10 cellular contexts compared by ENCODE assay signal in genomic region chrX:23334536-23334870, GRCh38. TPM values are rescaled to one million over a fixed set of nuclear protein-coding genes. Genes with fewer than 3 reads are reported as not detected.
DNase-seq lines count a peak whose midpoint lies in the region; ATAC-seq and TF ChIP-seq lines count a peak whose summit lies in the region.
"Had no signal": no experiment of that assay in that cellular context is flagged by ENCODE, and none has a peak within 500 bp of the region (broad histone marks: within the 10 kb centered on the region; RNA-seq: fewer than 3 reads in every experiment).

Gene PTCHD1, plus strand, starts transcription at chrX:23334849. Its CDS starts 27 bp downstream, at chrX:23334876.

- DNase-seq in CD4-positive, CD25-positive, alpha-beta regulatory T cell: no peak
- DNase-seq in MM.1S (no peak), hepatocyte (ENCODE audit: low spot score) (no peak), amygdala (lab: John Stamatoyannopoulos, UW) (no peak), left lobe of liver (ENCODE audit: low spot score) (no peak)
- DNase-seq: DMS79 treated with DMSO at 0.1 percent for 48 hours, erythroblast had no signal

- H3K79me2 ChIP-seq in MM.1S (ENCODE audit: low read length) (no peaks in the 10 kb centered on the region), hepatocyte (no peaks in the 10 kb centered on the region)

- peaks cover 21% of the 10 kb centered on the region for H3K27me3 Mint-ChIP-seq in CD4-positive, CD25-positive, alpha-beta regulatory T cell

- no peak within 1 kb of the TSS for H3K4me3 ChIP-seq in CD4-positive, CD25-positive, alpha-beta regulatory T cell (ENCODE audit: low read depth, low read length)
- H3K4me3 ChIP-seq in MM.1S (ENCODE audit: low read length) (peak within 1 kb of the TSS; percentile 15; the same call in 1 of the 2 replicates), hepatocyte (peak within 1 kb of the TSS; percentile 55), rectal smooth muscle tissue (ENCODE audit: low read length) (peak within 1 kb of the TSS; percentile 61)

- H3K9me2 ChIP-seq in MM.1S (replicated peaks; ENCODE audit: insufficient read depth, low read length) (no peaks in the 10 kb centered on the region), hepatocyte (replicated peaks; ENCODE audit: insufficient read depth) (no peaks in the 10 kb centered on the region)

- no peaks in the 10 kb centered on the region for H3F3A ChIP-seq in MM.1S (ENCODE audit: insufficient read depth, low read length)

- no peaks in the 10 kb centered on the region for H3K36me3 Mint-ChIP-seq in CD4-positive, CD25-positive, alpha-beta regulatory T cell

- no peak for ATAC-seq in CD4-positive, CD25-positive, alpha-beta regulatory T cell (ENCODE audit: low read depth in 2 of 2)
- ATAC-seq in HG03378 (IDR thresholded peaks at IDR 0.05; ENCODE audit: unreplicated experiment) (no peak), GM21737 (IDR thresholded peaks at IDR 0.05; ENCODE audit: unreplicated experiment) (no peak), left lobe of liver (no peak)

- no peaks in the 10 kb centered on the region for H3K9me3 ChIP-seq in CD4-positive, CD25-positive, alpha-beta regulatory T cell (ENCODE audit: control insufficient read depth in 2 of 2, low read length in 2 of 2)
- H3K9me3 ChIP-seq in MM.1S (replicated peaks; ENCODE audit: insufficient read depth, low read length): no peaks in the 10 kb centered on the region
- H3K9me3 ChIP-seq in hepatocyte (ENCODE audit: low read depth): no peaks in the 10 kb centered on the region

- peak within 1 kb of the TSS in 3 of 4 donors; percentile 46 to 83 (median 52) for H3K4me3 Mint-ChIP-seq in CD4-positive, CD25-positive, alpha-beta regulatory T cell

- H2AFZ ChIP-seq in MM.1S (ENCODE audit: low read length): no peak within 1 kb of the TSS
- H2AFZ ChIP-seq in hepatocyte: peak within 1 kb of the TSS; percentile 71

- no peaks in the 10 kb centered on the region for H4K20me1 ChIP-seq in MM.1S (ENCODE audit: insufficient read depth, low read length)
- no peaks in the 10 kb centered on the region for H4K20me1 ChIP-seq in hepatocyte (ENCODE audit: insufficient read depth, poor library complexity, severe bottlenecking)

- no peaks in the 10 kb centered on the region for H3K36me3 ChIP-seq in CD4-positive, CD25-positive, alpha-beta regulatory T cell (ENCODE audit: control insufficient read depth, insufficient read depth, low read length)
- H3K36me3 ChIP-seq in MM.1S (replicated peaks; ENCODE audit: insufficient read depth, low read length) (no peaks in the 10 kb centered on the region), hepatocyte (replicated peaks; ENCODE audit: insufficient read depth, low read depth) (no peaks in the 10 kb centered on the region), rectal smooth muscle tissue (ENCODE audit: control insufficient read depth, insufficient read depth, low read length) (no peaks in the 10 kb centered on the region)

- H3K27me3 ChIP-seq in CD4-positive, CD25-positive, alpha-beta regulatory T cell (ENCODE audit: control insufficient read depth, insufficient read depth, low read length): peaks cover 3% of the 10 kb centered on the region
- H3K27me3 ChIP-seq in MM.1S (replicated peaks; ENCODE audit: insufficient read depth, low read length) (no peaks in the 10 kb centered on the region), hepatocyte (peaks cover 87% of the 10 kb centered on the region), rectal smooth muscle tissue (ENCODE audit: control insufficient read depth, insufficient read depth, low read length) (peaks cover 10% of the 10 kb centered on the region)

- TF ChIP-seq CTCF in MM.1S (IDR thresholded peaks at IDR 0.05; ENCODE audit: low read length) (no peak), hepatocyte (IDR thresholded peaks at IDR 0.05; ENCODE audit: poor library complexity) (no peak)

- peaks cover 0 to 4% (median 0%) of the 10 kb centered on the region in 7 donors for H3K9me3 Mint-ChIP-seq in CD4-positive, CD25-positive, alpha-beta regulatory T cell

- H3K27ac Mint-ChIP-seq in CD4-positive, CD25-positive, alpha-beta regulatory T cell: no peak within 1 kb of the TSS

- no peak within 1 kb of the TSS for H3K27ac ChIP-seq in CD4-positive, CD25-positive, alpha-beta regulatory T cell (ENCODE audit: insufficient read depth, low read length, poor library complexity, severe bottlenecking)
- H3K27ac ChIP-seq in MM.1S (ENCODE audit: low read length) (no peak within 1 kb of the TSS), hepatocyte (peak within 1 kb of the TSS; percentile 49), rectal smooth muscle tissue (ENCODE audit: low read depth, low read length) (peak within 1 kb of the TSS; percentile 30)

- 7% methylated on average over 3 of the region's 61 CpGs for WGBS in hepatocyte (ENCODE audit: low lambda C conversion rate, missing lambda C conversion rate)

- H3K9ac ChIP-seq in MM.1S (ENCODE audit: low read length) (no peak within 1 kb of the TSS), rectal smooth muscle tissue (ENCODE audit: low read length) (no peak within 1 kb of the TSS)

- no peaks in the 10 kb centered on the region for H3K4me1 ChIP-seq in CD4-positive, CD25-positive, alpha-beta regulatory T cell (ENCODE audit: control insufficient read depth, insufficient read depth, low read length, poor library complexity, severe bottlenecking)
- H3K4me1 ChIP-seq in MM.1S (ENCODE audit: low read length) (no peaks in the 10 kb centered on the region), hepatocyte (ENCODE audit: insufficient read depth) (peaks cover 6% of the 10 kb centered on the region), rectal smooth muscle tissue (ENCODE audit: control insufficient read depth, insufficient read depth, low read length) (no peaks in the 10 kb centered on the region)

- peaks cover 0 to 12% (median 1%) of the 10 kb centered on the region in 4 donors for H3K4me1 Mint-ChIP-seq in CD4-positive, CD25-positive, alpha-beta regulatory T cell

- H3K4me2 ChIP-seq in MM.1S (ENCODE audit: low read depth, low read length) (peak within 1 kb of the TSS; percentile 43; the same call in 1 of the 2 replicates), hepatocyte (peak within 1 kb of the TSS; percentile 96)

RNA-seq across cellular contexts. Expression of gene PTCHD1, which starts in this region (rescaled TPM):
- total RNA-seq in CD4-positive, CD25-positive, alpha-beta regulatory T cell: not detected
- not detected for polyA plus RNA-seq in CD4-positive, CD25-positive, alpha-beta regulatory T cell
- total RNA-seq in hepatocyte: 5.7 and 7.7 TPM in 2 replicates
- 3.0 and 3.4 TPM in 2 replicates for polyA plus RNA-seq in hepatocyte
- 0.03 TPM for total RNA-seq in left lobe of liver

Comparison
In these comparisons a context has a peak if more than half of its experiments do, and no peak if none do; other contexts are left out.
1. H3K27ac ChIP-seq: peak in hepatocyte (single experiment) and rectal smooth muscle tissue (single experiment); none in CD4-positive, CD25-positive, alpha-beta regulatory T cell (single experiment) and MM.1S (single experiment).